Comparison of ENCODE assay signal across 20 cellular contexts in the genomic region with DNA sequence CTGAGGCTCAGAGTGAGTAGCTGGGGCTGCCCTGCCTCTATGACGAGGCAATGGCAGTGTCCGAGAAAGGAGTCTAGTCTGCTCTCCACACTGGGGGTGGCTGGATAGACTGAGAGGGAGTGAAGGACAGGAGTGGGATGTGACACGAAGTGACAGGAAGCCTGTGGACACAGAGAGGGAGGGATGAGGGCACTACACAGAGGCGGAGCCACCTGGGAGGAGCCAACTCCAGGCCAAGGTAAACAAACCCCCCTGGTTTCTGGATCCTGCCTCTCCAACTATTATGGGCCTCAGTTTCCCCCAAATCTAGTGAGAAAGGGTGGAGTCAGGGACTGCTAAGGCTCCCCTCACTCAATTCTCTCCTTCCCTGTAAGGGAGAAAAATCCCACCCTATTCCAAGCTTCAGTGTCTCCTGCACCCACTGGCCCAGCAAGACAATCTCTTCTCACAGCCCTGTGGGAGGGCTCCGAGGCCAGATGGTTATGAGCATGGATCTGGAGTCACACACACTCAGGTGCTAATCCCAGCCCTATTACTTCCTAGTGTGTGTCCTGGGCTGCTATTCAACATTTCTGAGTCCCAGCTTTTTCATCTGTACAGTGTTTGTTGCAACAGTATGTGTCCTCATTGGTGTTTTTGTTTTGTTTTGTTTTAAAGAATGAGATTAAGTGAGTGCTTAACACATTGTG.
"Had no signal": no experiment of that assay in that cellular context is flagged by ENCODE, and none has a peak within 500 bp of the region (broad histone marks: within the 10 kb centered on the region; RNA-seq: fewer than 3 reads in every experiment).

No MANE protein-coding gene starts in this region.

- H3K36me3 Mint-ChIP-seq: natural killer cell treated with Interleukin-12 subunit alpha and Interleukin-12 subunit beta and Interleukin-15 and Interleukin-18, amount 100 ng/mL, for 72 hours had no signal

- H3K4me3 Mint-ChIP-seq: activated T-cell treated with anti-CD3 and anti-CD28 coated beads, Interleukin-2, amount 50 U/mL, for 72 hours; endodermal cell; natural killer cell treated with Interleukin-12 subunit alpha and Interleukin-12 subunit beta and Interleukin-15 and Interleukin-18, amount 100 ng/mL, for 72 hours; stimulated activated naive B cell treated with anti-CD40 and anti-IgM and Interleukin-4, amounts not matched to agents 10 μg/mL and 1 μg/mL and 100 μg/mL, for 72 hours; type B pancreatic cell had no signal

- H3K36me3 ChIP-seq: ovary, prostate gland had no signal

- H3K27me3 Mint-ChIP-seq: natural killer cell treated with Interleukin-12 subunit alpha and Interleukin-12 subunit beta and Interleukin-15 and Interleukin-18, amount 100 ng/mL, for 72 hours; stimulated activated naive B cell treated with anti-CD40 and anti-IgM and Interleukin-4, amounts not matched to agents 10 μg/mL and 1 μg/mL and 100 μg/mL, for 72 hours; type B pancreatic cell had no signal

- DNase-seq: activated CD4-positive, alpha-beta T cell treated with anti-CD3 and anti-CD28 coated beads for 4 hours; activated CD4-positive, alpha-beta T cell treated with anti-CD3 and anti-CD28 coated beads, Interleukin-2, amount 50 U/mL, for 48 hours; activated CD4-positive, CD25-positive, alpha-beta regulatory T cell; activated CD8-positive, alpha-beta memory T cell treated with anti-CD3 and anti-CD28 coated beads, Interleukin-2, amount 50 U/mL, for 48 hours; activated effector memory CD4-positive, alpha-beta T cell treated with Interleukin-2 at 50 U/mL for 16 hours; activated naive CD4-positive, alpha-beta T cell treated with anti-CD3 and anti-CD28 coated beads, Interleukin-2, amount 50 U/mL, for 16 hours; activated T-cell treated with anti-CD3 and anti-CD28 coated beads, Interleukin-2, amount 50 U/mL, for 72 hours; cerebellar nuclear complex; endodermal cell; ovary; stimulated activated naive B cell treated with anti-CD40 and anti-IgM and Interleukin-4, amounts not matched to agents 10 μg/mL and 1 μg/mL and 100 μg/mL, for 72 hours; T-helper 1 cell; T1000 had no signal

- H3K27ac ChIP-seq: coronary artery, heart left ventricle, neutrophil, ovary, prostate gland, thoracic aorta had no signal

- H3K4me3 ChIP-seq: coronary artery, heart left ventricle, ovary, prostate gland, thoracic aorta had no signal

- H3K27me3 ChIP-seq: heart left ventricle, neutrophil, ovary had no signal

- H3K4me1 ChIP-seq: prostate gland had no signal

- H3K27ac Mint-ChIP-seq: activated T-cell treated with anti-CD3 and anti-CD28 coated beads, Interleukin-2, amount 50 U/mL, for 72 hours; endodermal cell; natural killer cell treated with Interleukin-12 subunit alpha and Interleukin-12 subunit beta and Interleukin-15 and Interleukin-18, amount 100 ng/mL, for 72 hours; stimulated activated naive B cell treated with anti-CD40 and anti-IgM and Interleukin-4, amounts not matched to agents 10 μg/mL and 1 μg/mL and 100 μg/mL, for 72 hours; type B pancreatic cell had no signal

- H3K9me3 Mint-ChIP-seq: activated T-cell treated with anti-CD3 and anti-CD28 coated beads, Interleukin-2, amount 50 U/mL, for 72 hours; endodermal cell; natural killer cell treated with Interleukin-12 subunit alpha and Interleukin-12 subunit beta and Interleukin-15 and Interleukin-18, amount 100 ng/mL, for 72 hours; stimulated activated naive B cell treated with anti-CD40 and anti-IgM and Interleukin-4, amounts not matched to agents 10 μg/mL and 1 μg/mL and 100 μg/mL, for 72 hours; type B pancreatic cell had no signal

- H3K9me3 ChIP-seq: heart left ventricle, neutrophil, ovary, prostate gland, thoracic aorta had no signal
